In genomic region chr1:184754479-184755225, GRCh38 we compare ENCODE assay signal across 1 cellular context.
TF ChIP-seq lines count a peak whose summit lies in the region.

A gene with protein sequence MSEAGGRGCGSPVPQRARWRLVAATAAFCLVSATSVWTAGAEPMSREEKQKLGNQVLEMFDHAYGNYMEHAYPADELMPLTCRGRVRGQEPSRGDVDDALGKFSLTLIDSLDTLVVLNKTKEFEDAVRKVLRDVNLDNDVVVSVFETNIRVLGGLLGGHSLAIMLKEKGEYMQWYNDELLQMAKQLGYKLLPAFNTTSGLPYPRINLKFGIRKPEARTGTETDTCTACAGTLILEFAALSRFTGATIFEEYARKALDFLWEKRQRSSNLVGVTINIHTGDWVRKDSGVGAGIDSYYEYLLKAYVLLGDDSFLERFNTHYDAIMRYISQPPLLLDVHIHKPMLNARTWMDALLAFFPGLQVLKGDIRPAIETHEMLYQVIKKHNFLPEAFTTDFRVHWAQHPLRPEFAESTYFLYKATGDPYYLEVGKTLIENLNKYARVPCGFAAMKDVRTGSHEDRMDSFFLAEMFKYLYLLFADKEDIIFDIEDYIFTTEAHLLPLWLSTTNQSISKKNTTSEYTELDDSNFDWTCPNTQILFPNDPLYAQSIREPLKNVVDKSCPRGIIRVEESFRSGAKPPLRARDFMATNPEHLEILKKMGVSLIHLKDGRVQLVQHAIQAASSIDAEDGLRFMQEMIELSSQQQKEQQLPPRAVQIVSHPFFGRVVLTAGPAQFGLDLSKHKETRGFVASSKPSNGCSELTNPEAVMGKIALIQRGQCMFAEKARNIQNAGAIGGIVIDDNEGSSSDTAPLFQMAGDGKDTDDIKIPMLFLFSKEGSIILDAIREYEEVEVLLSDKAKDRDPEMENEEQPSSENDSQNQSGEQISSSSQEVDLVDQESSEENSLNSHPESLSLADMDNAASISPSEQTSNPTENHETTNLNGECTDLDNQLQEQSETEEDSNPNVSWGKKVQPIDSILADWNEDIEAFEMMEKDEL (minus strand): TSS chr1:184754858. CDS start chr1:184754646, 212 bp downstream.

TF ChIP-seq in GM12878, 131 proteins besides CTCF, POLR2A, EP300 and RAD21 (continued from another document):
- TF ChIP-seq PAX5 (IDR thresholded peaks at IDR 0.05; ENCODE audit: borderline replicate concordance, low read depth, low read length) (peak; percentile 27; the same call in 1 of the 2 replicates), FOS (IDR thresholded peaks at IDR 0.05; ENCODE audit: borderline replicate concordance, extremely low read depth, insufficient read length) (peak; percentile 64), NRF1 (conservative IDR thresholded peaks at IDR 0.05; ENCODE audit: low read depth, low read length) (peak; percentile 39), TCF3 (IDR thresholded peaks at IDR 0.05; ENCODE audit: borderline replicate concordance, insufficient read depth, low read depth, low read length) (no peak), SMAD1 (IDR thresholded peaks at IDR 0.05; ENCODE audit: low read depth, partially characterized antibody) (no peak), LARP7 (IDR thresholded peaks at IDR 0.05) (peak; percentile 61; the same call in 1 of the 2 replicates), CREM (IDR thresholded peaks at IDR 0.05; ENCODE audit: low read depth) (peak; percentile 94), DPF2 (IDR thresholded peaks at IDR 0.05) (peak; percentile 55; the same call in 1 of the 2 replicates), IKZF1 (conservative IDR thresholded peaks at IDR 0.05) (peak; percentile 90), RUNX3 (IDR thresholded peaks at IDR 0.05; ENCODE audit: low read length) (peak; percentile 72), ASH2L (IDR thresholded peaks at IDR 0.05; ENCODE audit: borderline replicate concordance, low read depth) (0 out of 2 replicates have a peak, but pooled peaks have one; percentile 38), SUZ12 (IDR thresholded peaks at IDR 0.05; ENCODE audit: unreplicated experiment) (no peak)
TF ChIP-seq in GM12878: peak in this region for 54.
